25 cellular contexts compared by ENCODE assay signal in the genomic region with DNA sequence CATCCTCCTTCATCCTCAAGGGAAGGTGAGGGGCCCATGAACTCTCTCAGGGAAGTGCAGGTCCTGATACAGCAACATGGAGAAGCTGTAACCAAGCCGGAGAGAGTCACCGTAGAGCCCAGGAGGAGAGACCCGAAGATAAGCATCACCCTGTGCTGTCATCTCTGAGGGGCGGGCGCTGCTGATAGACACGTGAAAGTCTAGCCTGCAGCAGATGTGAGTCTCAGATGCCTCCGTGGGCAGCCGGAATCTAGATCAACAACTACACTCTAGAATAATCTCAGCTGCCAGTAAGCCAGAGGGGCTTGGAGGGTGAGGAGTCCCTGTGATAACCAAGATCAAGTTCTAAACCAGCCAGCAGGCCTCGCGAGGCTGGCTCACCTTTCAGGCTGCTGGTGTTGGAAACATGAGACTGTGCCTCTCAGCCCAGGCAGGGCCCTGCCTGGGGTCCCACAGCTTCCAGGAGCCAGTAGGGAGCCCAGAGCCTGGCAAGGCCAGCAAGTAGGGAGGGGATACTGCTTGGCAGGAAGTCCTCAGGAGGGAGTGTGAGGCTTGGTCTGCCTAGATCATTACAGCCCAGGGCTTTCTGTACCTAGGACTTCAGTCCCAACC. TPM values are rescaled to one million over a fixed set of nuclear protein-coding genes. Genes with fewer than 3 reads are reported as not detected.
DNase-seq lines count a peak whose midpoint lies in the region; ATAC-seq, FAIRE-seq and TF ChIP-seq lines count a peak whose summit lies in the region.
"Had no signal": no experiment of that assay in that cellular context is flagged by ENCODE, and none has a peak within 500 bp of the region (broad histone marks: within the 10 kb centered on the region; RNA-seq: fewer than 3 reads in every experiment).

No MANE protein-coding gene starts in this region.

- WGBS in K562 (ENCODE audit: insufficient coverage, low coverage, missing lambda C conversion rate): 3% methylated on average over 10 of the region's 10 CpGs
- 79 to 84% methylated on average over 10 of the region's 10 CpGs for WGBS in pancreas, 2 donors

- no peaks in the 10 kb centered on the region for H3K9me1 ChIP-seq in K562 (ENCODE audit: control insufficient read depth, insufficient read depth, low read length)

- intact Hi-C loops in natural killer cell (cut with micrococcal nuclease): no loop called here
- intact Hi-C loops in K562 (cut with micrococcal nuclease): loop anchor here (5.0 kb wide), 1 partner anchor 34 kb away; no protein-coding TSS in a partner anchor
- intact Hi-C loops in pancreas (cut with DNase I): no loop called here
- intact Hi-C loops in CD8-positive, alpha-beta T cell (cut with DNase I, micrococcal nuclease): loop anchor here in 1 of 2 experiments (5.0 kb wide), 1 partner anchor 256 kb away; no protein-coding TSS in a partner anchor

- TF ChIP-seq POLR2A in K562 (conservative IDR thresholded peaks at IDR 0.05): no peak

- H3K4me3 ChIP-seq in K562: no peak overlapping the region
- peak overlapping the region in 1 of 2 donors; percentile 4 for H3K4me3 ChIP-seq in muscle layer of colon (ENCODE audit: low read depth in 1 of 2, low read length in 2 of 2)
- no peak overlapping the region for H3K4me3 ChIP-seq in pancreas
- no peak overlapping the region for H3K4me3 ChIP-seq in CD8-positive, alpha-beta T cell (ENCODE audit: low read depth, low read length)
- H3K4me3 ChIP-seq: ascending aorta, heart left ventricle, right atrium auricular region, thoracic aorta had no signal

- H3K4me1 ChIP-seq in K562 (replicated peaks in 1 of 2; ENCODE audit: control insufficient read depth in 2 of 2, insufficient read depth in 2 of 2, low read length in 2 of 2) (peaks cover 13 to 20% of the 10 kb centered on the region in 2 experiments; a peak in 3 of 5 replicates), muscle layer of colon (ENCODE audit: insufficient read depth, low read length) (peaks cover 63% of the 10 kb centered on the region), pancreas (peaks cover 0 to 15% (median 0%) of the 10 kb centered on the region in 3 donors)
- H3K4me1 ChIP-seq in CD8-positive, alpha-beta T cell (ENCODE audit: insufficient read depth, low read length): no peaks in the 10 kb centered on the region
- H3K4me1 ChIP-seq: ascending aorta, right atrium auricular region had no signal

- no peaks in the 10 kb centered on the region for H3K36me3 Mint-ChIP-seq in natural killer cell treated with Interleukin-12 subunit alpha and Interleukin-12 subunit beta and Interleukin-15 and Interleukin-18, amount 100 ng/mL, for 72 hours
- no peaks in the 10 kb centered on the region for H3K36me3 Mint-ChIP-seq in natural killer cell
- no peaks in the 10 kb centered on the region for H3K36me3 Mint-ChIP-seq in CD8-positive, alpha-beta T cell
- H3K36me3 Mint-ChIP-seq: activated naive CD4-positive, alpha-beta T cell treated with anti-CD3 and anti-CD28 coated beads, Interleukin-2, amount 50 U/mL, for 24 hours; memory B cell had no signal

- no peak overlapping the region for H3K4me3 Mint-ChIP-seq in natural killer cell treated with Interleukin-12 subunit alpha and Interleukin-12 subunit beta and Interleukin-15 and Interleukin-18, amount 100 ng/mL, for 72 hours
- no peak overlapping the region for H3K4me3 Mint-ChIP-seq in natural killer cell
- no peak overlapping the region for H3K4me3 Mint-ChIP-seq in CD8-positive, alpha-beta T cell
- H3K4me3 Mint-ChIP-seq: activated naive CD4-positive, alpha-beta T cell treated with anti-CD3 and anti-CD28 coated beads, Interleukin-2, amount 50 U/mL, for 24 hours; activated T-cell treated with anti-CD3 and anti-CD28 coated beads, Interleukin-2, amount 50 U/mL, for 24 hours; effector memory CD8-positive, alpha-beta T cell; HFFc6; memory B cell had no signal

- peak; percentile 26 to 53 for ATAC-seq in natural killer cell treated with Interleukin-12 subunit alpha and Interleukin-12 subunit beta and Interleukin-15 and Interleukin-18, amount 100 ng/mL, for 72 hours
- no peak for ATAC-seq in natural killer cell
- ATAC-seq in K562: peak; percentile 90
- no peak for ATAC-seq in pancreas
- no peak for ATAC-seq in CD8-positive, alpha-beta T cell
- ATAC-seq in HG03378 (IDR thresholded peaks at IDR 0.05; ENCODE audit: unreplicated experiment): no peak
- ATAC-seq: effector memory CD8-positive, alpha-beta T cell; heart left ventricle had no signal

- peaks cover 0 to 3% of the 10 kb centered on the region in 2 donors for H3K27me3 Mint-ChIP-seq in natural killer cell treated with Interleukin-12 subunit alpha and Interleukin-12 subunit beta and Interleukin-15 and Interleukin-18, amount 100 ng/mL, for 72 hours
- no peaks in the 10 kb centered on the region for H3K27me3 Mint-ChIP-seq in natural killer cell (ENCODE audit: low read depth in 2 of 2)
- peaks cover 8% of the 10 kb centered on the region for H3K27me3 Mint-ChIP-seq in CD8-positive, alpha-beta T cell (ENCODE audit: low read depth)
- H3K27me3 Mint-ChIP-seq: memory B cell had no signal

- H3K27me3 ChIP-seq in K562 (ENCODE audit: control insufficient read depth in 2 of 2, insufficient read depth in 2 of 2, low read length in 2 of 2): no peaks in the 10 kb centered on the region
- H3K27me3 ChIP-seq in muscle layer of colon (ENCODE audit: control insufficient read depth in 1 of 2, insufficient read depth in 2 of 2, low read length in 2 of 2): no peaks in the 10 kb centered on the region
- no peaks in the 10 kb centered on the region for H3K27me3 ChIP-seq in pancreas
- no peaks in the 10 kb centered on the region for H3K27me3 ChIP-seq in CD8-positive, alpha-beta T cell (ENCODE audit: insufficient read depth, low read length)
- H3K27me3 ChIP-seq: ascending aorta, heart left ventricle, neutrophil, right atrium auricular region had no signal

- peaks cover 6% of the 10 kb centered on the region; the same call in 1 of the 2 replicates for H4K20me1 ChIP-seq in K562 (replicated peaks; ENCODE audit: control insufficient read depth, insufficient read depth, low read length)

- H3K4me1 Mint-ChIP-seq in natural killer cell treated with Interleukin-12 subunit alpha and Interleukin-12 subunit beta and Interleukin-15 and Interleukin-18, amount 100 ng/mL, for 72 hours (ENCODE audit: low read depth in 2 of 2): no peaks in the 10 kb centered on the region
- H3K4me1 Mint-ChIP-seq in natural killer cell: peaks cover 5 to 7% of the 10 kb centered on the region in 2 donors
- no peaks in the 10 kb centered on the region for H3K4me1 Mint-ChIP-seq in CD8-positive, alpha-beta T cell (ENCODE audit: low read depth)
- H3K4me1 Mint-ChIP-seq: activated naive CD4-positive, alpha-beta T cell treated with anti-CD3 and anti-CD28 coated beads, Interleukin-2, amount 50 U/mL, for 24 hours; memory B cell had no signal

- TF ChIP-seq CTCF in natural killer cell (IDR thresholded peaks at IDR 0.05) (no peak), K562 (IDR thresholded peaks at IDR 0.05 in 2 of 3, conservative IDR thresholded peaks at IDR 0.05 in 1 of 3; ENCODE audit: insufficient read depth in 2 of 3, low read depth in 1 of 3, low read length in 3 of 3) (no peak), pancreas (IDR thresholded peaks at IDR 0.05) (no peak)
- TF ChIP-seq CTCF in CD8-positive, alpha-beta T cell (IDR thresholded peaks at IDR 0.05): no peak

- DNase-seq in natural killer cell treated with Interleukin-12 subunit alpha and Interleukin-12 subunit beta and Interleukin-15 and Interleukin-18, amount 100 ng/mL, for 72 hours (ENCODE audit: low spot score): no peak
- no peak for DNase-seq in natural killer cell
- DNase-seq in K562 (ENCODE audit: extremely low read depth in 1 of 4, low spot score in 3 of 4): peak; percentile 46 to 82 (median 59)
- no peak for DNase-seq in pancreas
- DNase-seq in CD8-positive, alpha-beta T cell: no peak
- DNase-seq in NCI-H774 (lab: John Stamatoyannopoulos, UW): no peak
- DNase-seq: activated CD4-positive, alpha-beta T cell treated with anti-CD3 and anti-CD28 coated beads, Interleukin-2, amount 50 U/mL, for 48 hours; activated T-cell treated with anti-CD3 and anti-CD28 coated beads, Interleukin-2, amount 50 U/mL, for 24 hours; cerebellar nuclear complex; effector memory CD8-positive, alpha-beta T cell; heart left ventricle; HFFc6; MV-4-11; NCI-H187; NCI-H446 treated with DMSO at 0.1 percent for 48 hours; stimulated activated CD4-positive, alpha-beta T cell treated with anti-CD3 and anti-CD28 coated beads, Interleukin-15, amount 100 ng/mL, for 24 hours; SW 1271 had no signal

- TF ChIP-seq RAD21 in K562 (CRISPR knock-in tag; conservative IDR thresholded peaks at IDR 0.05 in 1 of 2, IDR thresholded peaks at IDR 0.05 in 1 of 2): peak in 1 of 2 experiments; percentile 18; a peak in 2 of 4 replicates

- no peaks in the 10 kb centered on the region for H3K9me3 Mint-ChIP-seq in natural killer cell treated with Interleukin-12 subunit alpha and Interleukin-12 subunit beta and Interleukin-15 and Interleukin-18, amount 100 ng/mL, for 72 hours
- no peaks in the 10 kb centered on the region for H3K9me3 Mint-ChIP-seq in natural killer cell
- no peaks in the 10 kb centered on the region for H3K9me3 Mint-ChIP-seq in CD8-positive, alpha-beta T cell
- H3K9me3 Mint-ChIP-seq: activated naive CD4-positive, alpha-beta T cell treated with anti-CD3 and anti-CD28 coated beads, Interleukin-2, amount 50 U/mL, for 24 hours; activated T-cell treated with anti-CD3 and anti-CD28 coated beads, Interleukin-2, amount 50 U/mL, for 24 hours; HFFc6 had no signal

- H3K9me3 ChIP-seq in K562 (replicated peaks; ENCODE audit: control insufficient read depth, insufficient read depth, low read depth, low read length) (no peaks in the 10 kb centered on the region), muscle layer of colon (ENCODE audit: low read length) (no peaks in the 10 kb centered on the region), pancreas (no peaks in the 10 kb centered on the region)
- no peaks in the 10 kb centered on the region for H3K9me3 ChIP-seq in CD8-positive, alpha-beta T cell (ENCODE audit: low read length)
- H3K9me3 ChIP-seq: ascending aorta, heart left ventricle, neutrophil, right atrium auricular region, thoracic aorta had no signal

- FAIRE-seq in K562 (lab: Jason Lieb, UNC): peak; percentile 81
- no peak for FAIRE-seq in pancreas (lab: Jason Lieb, UNC)

- no TSS peak for BruUV-seq in K562 (replicated peaks; lab: Mats Ljungman, UMichigan)

- in situ Hi-C loops in K562 (cut with MboI): no loop called here

- no peak overlapping the region for H3K27ac Mint-ChIP-seq in natural killer cell treated with Interleukin-12 subunit alpha and Interleukin-12 subunit beta and Interleukin-15 and Interleukin-18, amount 100 ng/mL, for 72 hours
- no peak overlapping the region for H3K27ac Mint-ChIP-seq in natural killer cell
- no peak overlapping the region for H3K27ac Mint-ChIP-seq in CD8-positive, alpha-beta T cell
- H3K27ac Mint-ChIP-seq: activated naive CD4-positive, alpha-beta T cell treated with anti-CD3 and anti-CD28 coated beads, Interleukin-2, amount 50 U/mL, for 24 hours; activated T-cell treated with anti-CD3 and anti-CD28 coated beads, Interleukin-2, amount 50 U/mL, for 24 hours; effector memory CD8-positive, alpha-beta T cell; HFFc6; memory B cell had no signal

- no peak overlapping the region for H2AFZ ChIP-seq in K562 (ENCODE audit: low read depth, low read length)

- CTCF ChIA-PET in K562 (lab: Yijun Ruan, JAX; ENCODE audit: low intra/inter-chr PET ratio): no interaction called here
- CTCF ChIA-PET in CD8-positive, alpha-beta T cell (lab: Charles Lee): no interaction called here

- H3K9ac ChIP-seq in K562 (ENCODE audit: insufficient read depth in 1 of 2, low read depth in 2 of 2, low read length in 2 of 2) (peak overlapping the region in 1 of 2 experiments; percentile 85; a peak in 2 of 4 replicates), muscle layer of colon (ENCODE audit: low read length) (no peak overlapping the region)

- H3K27ac ChIP-seq in K562 (ENCODE audit: extremely low read depth, low read depth, low read length) (no peak overlapping the region), muscle layer of colon (ENCODE audit: low read depth, low read length) (peak overlapping the region; percentile 77), pancreas (no peak overlapping the region)
- H3K27ac ChIP-seq in CD8-positive, alpha-beta T cell (ENCODE audit: low read depth, low read length): no peak overlapping the region
- H3K27ac ChIP-seq: ascending aorta, neutrophil, right atrium auricular region, thoracic aorta had no signal

- H3K36me3 ChIP-seq in K562 (ENCODE audit: control insufficient read depth, insufficient read depth, low read length) (no peaks in the 10 kb centered on the region), muscle layer of colon (ENCODE audit: insufficient read depth, low read length) (no peaks in the 10 kb centered on the region), pancreas (no peaks in the 10 kb centered on the region)
- no peaks in the 10 kb centered on the region for H3K36me3 ChIP-seq in CD8-positive, alpha-beta T cell (ENCODE audit: insufficient read depth, low read length)
- H3K36me3 ChIP-seq: ascending aorta, heart left ventricle, neutrophil, right atrium auricular region, thoracic aorta had no signal

- no peaks in the 10 kb centered on the region for H3K79me2 ChIP-seq in K562 (ENCODE audit: control insufficient read depth, insufficient read depth, low read length)

- peak; percentile 70; the same call in 1 of the 2 replicates for TF ChIP-seq EP300 in K562 (IDR thresholded peaks at IDR 0.05; ENCODE audit: low read length)

- peak overlapping the region; percentile 12; the same call in 1 of the 2 replicates for H3K4me2 ChIP-seq in K562 (ENCODE audit: insufficient read depth, low read length)

- POLR2A ChIA-PET in K562 (lab: Yijun Ruan, JAX): interaction anchor here (0.5 to 0.9 kb wide), 3 partner anchors 13 to 152 kb away, joined by 3 read pairs; no protein-coding TSS in a partner anchor
- POLR2A ChIA-PET in CD8-positive, alpha-beta T cell (lab: Charles Lee): no interaction called here

RNA-seq across cellular contexts. Expression of a gene that starts 54.1 kb away (rescaled TPM):
- total RNA-seq in natural killer cell treated with Interleukin-12 subunit alpha and Interleukin-12 subunit beta and Interleukin-15 and Interleukin-18, amount 100 ng/mL, for 72 hours: 10 to 100 TPM in 1 of 2 donors, 1 to 10 TPM in 1; 8.5 to 31.7 TPM
- total RNA-seq in natural killer cell (10 to 100 TPM; 12.2 to 26.5 (median 22.7) TPM), K562 (2014; rRNA removed) (13.3 and 16.5 TPM in 2 replicates), K562 (2014; rRNA removed; fragmentation: Illumina TruSeq; extraction: Trizol) (11.7 and 13.4 TPM in 2 replicates), K562 (2015; rRNA removed; fragmentation: Illumina TruSeq; extraction: Trizol) (13.8 and 18.3 TPM in 2 replicates), K562 (2021) (24.4 and 27.5 TPM in 2 replicates), pancreas (10 to 100 TPM; 43.1 to 98.7 (median 48.9) TPM)
- total RNA-seq in K562 (2011; cell fraction: chromatin; rRNA removed; ENCODE audit: low replicate concordance): 163 and 217 TPM in 2 replicates
- 76.1 and 78.2 TPM in 2 replicates for total RNA-seq in K562 (2011; cell fraction: nucleolus; rRNA removed)
- 82.8 and 97.2 TPM in 2 replicates for total RNA-seq in K562 (2011; cell fraction: nucleoplasm; rRNA removed)
- polyA plus RNA-seq in K562 (2011; rRNA removed) (26.4 and 28.2 TPM in 2 replicates), K562 (2014; fragmentation: Illumina TruSeq; extraction: Trizol) (15.8 and 16.5 TPM in 2 replicates), K562 (2014; fragmentation: Nextera tagmentation; extraction: Ambion mirVana) (1 to 10 TPM; 1.7 to 2.3 TPM), K562 (2014; rRNA removed) (14.3 and 17.9 TPM in 2 replicates), pancreas (10 to 100 TPM; 29.1 to 31.8 TPM)
- polyA plus RNA-seq in K562 (2011; cell fraction: cytosol; rRNA removed): 15.2 and 15.5 TPM in 2 replicates
- polyA plus RNA-seq in K562 (2011; cell fraction: nucleus; rRNA removed): 89.0 and 97.1 TPM in 2 replicates
- 19.8 and 27.2 TPM in 2 replicates for polyA plus RNA-seq in K562 (2012)
- 53.9 and 65.5 TPM in 2 replicates for polyA minus RNA-seq in K562 (2011; rRNA and poly(A)+ RNA removed)
- polyA minus RNA-seq in K562 (2011; cell fraction: cytosol; rRNA and poly(A)+ RNA removed): 19.3 and 20.4 TPM in 2 replicates
- 82.0 and 106 TPM in 2 replicates for polyA minus RNA-seq in K562 (2011; cell fraction: nucleus; rRNA and poly(A)+ RNA removed)
- under 1 TPM; 0.14 to 0.27 TPM for total RNA-seq in CD8-positive, alpha-beta T cell

Comparison
In these comparisons a context has a peak if more than half of its experiments do, and no peak if none do; other contexts are left out.
1. ATAC-seq: peak in natural killer cell treated with Interleukin-12 subunit alpha and Interleukin-12 subunit beta and Interleukin-15 and Interleukin-18, amount 100 ng/mL, for 72 hours (2 of 2) and K562 (single experiment); none in natural killer cell (0 of 3), pancreas (0 of 4), CD8-positive, alpha-beta T cell (single experiment) and HG03378 (single experiment).
2. DNase-seq: peak in K562 (4 of 4); none in natural killer cell treated with Interleukin-12 subunit alpha and Interleukin-12 subunit beta and Interleukin-15 and Interleukin-18, amount 100 ng/mL, for 72 hours (single experiment), natural killer cell (single experiment), pancreas (0 of 6), CD8-positive, alpha-beta T cell (0 of 7) and NCI-H774 (single experiment).
3. RNA of a gene that starts 54.1 kb away (total RNA-seq): 43.1 to 98.7 TPM in pancreas, 8.5 to 31.7 TPM in natural killer cell treated with Interleukin-12 subunit alpha and Interleukin-12 subunit beta and Interleukin-15 and Interleukin-18, amount 100 ng/mL, for 72 hours, 12.2 to 26.5 TPM in natural killer cell and 11.7 to 217 TPM in K562; 0.14 to 0.27 TPM in CD8-positive, alpha-beta T cell; every median in the first group is over 4 times any median in the second.